Comparison of ENCODE assay signal across 12 cellular contexts in genomic region chr9:124784503-124784902, GRCh38. TPM values are rescaled to one million over a fixed set of nuclear protein-coding genes. Genes with fewer than 3 reads are reported as not detected.
DNase-seq lines count a peak whose midpoint lies in the region; ATAC-seq, FAIRE-seq and TF ChIP-seq lines count a peak whose summit lies in the region.
"Had no signal": no experiment of that assay in that cellular context is flagged by ENCODE, and none has a peak within 500 bp of the region (broad histone marks: within the 10 kb centered on the region; RNA-seq: fewer than 3 reads in every experiment).

No MANE protein-coding gene starts in this region.

- ATAC-seq in GM18511 (IDR thresholded peaks at IDR 0.05; ENCODE audit: unreplicated experiment) (no peak), left lung (no peak)
- ATAC-seq: activated naive CD4-positive, alpha-beta T cell treated with anti-CD3 and anti-CD28 coated beads, Interleukin-2, amount 50 U/mL, for 72 hours; Panc1 had no signal

- intact Hi-C loops in left lung (cut with DNase I) = no loop called here

- DNase-seq in AG08395 (ENCODE audit: low spot score) = peak; percentile 72
- DNase-seq in Kasumi-1 (lab: John Stamatoyannopoulos, UW) = peak; percentile 87 to 91
- peak; percentile 28 for DNase-seq in astrocyte of the spinal cord (ENCODE audit: low read depth, low spot score)
- DNase-seq in hepatic stellate cell (ENCODE audit: low spot score) = peak; percentile 77
- DNase-seq in GM13977 (ENCODE audit: low spot score) = no peak
- DNase-seq in H54 (ENCODE audit: insufficient read length, low spot score) = no peak
- no peak for DNase-seq in left lung
- DNase-seq: DND-41 had no signal

- H3K4me3 ChIP-seq in astrocyte of the spinal cord (ENCODE audit: low read depth, low read length) (no peak overlapping the region), left lung (no peak overlapping the region)
- H3K4me3 ChIP-seq: lung had no signal

- in situ Hi-C loops in astrocyte of the spinal cord (cut with HindIII; ENCODE audit: low sequenced_read_pairs) = no loop called here
- in situ Hi-C loops in GM13977 (cut with MboI; ENCODE audit: low pct_unique_long_range_greater_than_20kb, low sequenced_read_pairs, unreplicated experiment) = loop anchor here (25.0 kb wide), 1 partner anchor 578 kb away; no protein-coding TSS in a partner anchor

- no peaks in the 10 kb centered on the region for H3K9me3 ChIP-seq in left lung

- H3K27me3 ChIP-seq in left lung = no peaks in the 10 kb centered on the region

- H3K36me3 ChIP-seq in left lung = no peaks in the 10 kb centered on the region

- H3K4me1 ChIP-seq in left lung = peaks cover 0 to 17% of the 10 kb centered on the region in 2 donors

- peak overlapping the region in 1 of 2 donors; percentile 42 for H3K27ac ChIP-seq in left lung

- TF ChIP-seq CTCF in astrocyte of the spinal cord (IDR thresholded peaks at IDR 0.05; ENCODE audit: low read depth, low read length) (no peak), GM13977 (IDR thresholded peaks at IDR 0.05; ENCODE audit: extremely low read depth, insufficient read depth, missing control alignments) (no peak), left lung (IDR thresholded peaks at IDR 0.05) (no peak)

- FAIRE-seq in H54 (lab: Jason Lieb, UNC) = no peak

- no peak for TF ChIP-seq POLR2A in H54 (IDR thresholded peaks at IDR 0.05; ENCODE audit: low read depth, low read length)

RNA-seq across cellular contexts. Expression of gene OLFML2A, which starts 7.6 kb away (rescaled TPM):
- total RNA-seq in left lung = 10 to 100 TPM; 10.5 to 10.8 TPM
- total RNA-seq: activated naive CD4-positive, alpha-beta T cell treated with anti-CD3 and anti-CD28 coated beads, Interleukin-2, amount 50 U/mL, for 72 hours had no signal

RNA-seq across cellular contexts. Expression of gene NR6A1, which starts 13.4 kb away (rescaled TPM):
- 1 to 10 TPM; 2.9 to 4.1 TPM for total RNA-seq in left lung

Comparison
In these comparisons a context has a peak if more than half of its experiments do, and no peak if none do; other contexts are left out.
1. DNase-seq: peak in AG08395 (single experiment), Kasumi-1 (2 of 2), astrocyte of the spinal cord (single experiment) and hepatic stellate cell (single experiment); none in GM13977 (single experiment), H54 (single experiment) and left lung (0 of 2).